ENCODE assay signal across 26 cellular contexts in the genomic region with DNA sequence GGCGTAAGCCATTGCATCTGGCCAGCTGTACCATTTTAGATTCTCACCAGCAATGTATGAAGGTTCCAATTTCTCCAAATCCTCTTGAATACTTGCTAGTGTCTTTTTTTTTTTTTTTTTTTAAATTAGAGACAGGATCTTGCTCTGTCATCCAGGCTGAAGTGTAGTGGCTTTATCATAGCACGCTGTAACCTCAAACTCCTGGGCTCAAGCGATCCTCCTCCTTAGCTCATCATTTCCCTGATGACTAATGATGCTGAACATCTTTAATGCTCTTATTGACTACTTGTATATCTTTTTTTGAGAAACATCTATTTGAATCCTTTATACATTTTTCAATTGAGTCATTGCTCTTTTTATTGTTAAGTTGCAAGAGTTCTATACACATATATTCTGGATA.
"Had no signal": no experiment of that assay in that cellular context is flagged by ENCODE, and none has a peak within 500 bp of the region (broad histone marks: within the 10 kb centered on the region; RNA-seq: fewer than 3 reads in every experiment).

No MANE protein-coding gene starts in this region.

- H3K27me3 Mint-ChIP-seq: activated CD4-positive, alpha-beta T cell treated with anti-CD3 and anti-CD28 coated beads, Interleukin-2, amount 10 ng/mL, durations not matched to agents 24 days and 14 days; activated CD8-positive, alpha-beta T cell treated with anti-CD3 and anti-CD28 coated beads for 36 hours; activated naive CD8-positive, alpha-beta T cell treated with anti-CD3 and anti-CD28 coated beads, Interleukin-2, amount 10 ng/mL, durations not matched to agents 7 days and 5 days; activated T-helper 17 cell treated with anti-CD3 and anti-CD28 coated beads, Interleukin-2, amount 50 U/mL, for 72 hours; memory B cell; naive thymus-derived CD4-positive, alpha-beta T cell had no signal

- H3K27me3 ChIP-seq: body of pancreas, colonic mucosa, gastroesophageal sphincter, tibial artery, uterus had no signal

- H3K4me1 Mint-ChIP-seq: activated CD4-positive, alpha-beta T cell treated with anti-CD3 and anti-CD28 coated beads, Interleukin-2, amount 10 ng/mL, durations not matched to agents 24 days and 14 days; activated naive CD8-positive, alpha-beta T cell treated with anti-CD3 and anti-CD28 coated beads, Interleukin-2, amount 10 ng/mL, durations not matched to agents 7 days and 5 days; endodermal cell had no signal

- H3K27ac ChIP-seq: body of pancreas, colonic mucosa, gastroesophageal sphincter, heart right ventricle, psoas muscle, skin epidermis, tibial artery, uterus had no signal

- H3K27ac Mint-ChIP-seq: activated CD4-positive, alpha-beta T cell treated with anti-CD3 and anti-CD28 coated beads, Interleukin-2, amount 10 ng/mL, durations not matched to agents 24 days and 14 days; activated CD8-positive, alpha-beta T cell treated with anti-CD3 and anti-CD28 coated beads for 36 hours; activated naive CD8-positive, alpha-beta T cell treated with anti-CD3 and anti-CD28 coated beads, Interleukin-2, amount 10 ng/mL, durations not matched to agents 7 days and 5 days; activated T-helper 17 cell treated with anti-CD3 and anti-CD28 coated beads, Interleukin-2, amount 50 U/mL, for 72 hours; endodermal cell; memory B cell; naive thymus-derived CD4-positive, alpha-beta T cell had no signal

- ATAC-seq: activated CD8-positive, alpha-beta T cell treated with anti-CD3 and anti-CD28 coated beads for 36 hours; activated T-helper 17 cell treated with anti-CD3 and anti-CD28 coated beads, Interleukin-2, amount 50 U/mL, for 72 hours; body of pancreas; esophagus mucosa; gastroesophageal sphincter; heart right ventricle; left ventricle myocardium superior; naive thymus-derived CD4-positive, alpha-beta T cell; psoas muscle; right cardiac atrium; stimulated activated naive CD8-positive, alpha-beta T cell treated with anti-CD3 and anti-CD28 coated beads, Interleukin-15, Interleukin-2, amounts not matched to agents 100 U/mL and 50 U/mL, for 24 hours had no signal

- DNase-seq: activated CD4-positive, alpha-beta T cell treated with anti-CD3 and anti-CD28 coated beads, Interleukin-2, amount 10 ng/mL, durations not matched to agents 24 days and 14 days; activated CD4-positive, CD25-positive, alpha-beta regulatory T cell; activated CD8-positive, alpha-beta T cell treated with anti-CD3 and anti-CD28 coated beads for 36 hours; activated naive CD4-positive, alpha-beta T cell treated with Interleukin-2 at 50 U/mL for 16 hours; activated naive CD8-positive, alpha-beta T cell treated with anti-CD3 and anti-CD28 coated beads, Interleukin-2, amount 10 ng/mL, durations not matched to agents 7 days and 5 days; activated T-cell treated with anti-CD3 and anti-CD28 coated beads, Interleukin-2, amount 50 U/mL, for 1 hour; body of pancreas; caudate nucleus; colonic mucosa; endodermal cell; heart right ventricle; kidney glomerular epithelial cell; left ventricle myocardium superior; naive thymus-derived CD4-positive, alpha-beta T cell; psoas muscle; right cardiac atrium; stimulated activated naive CD8-positive, alpha-beta T cell treated with anti-CD3 and anti-CD28 coated beads, Interleukin-15, Interleukin-2, amounts not matched to agents 100 U/mL and 50 U/mL, for 24 hours; substantia nigra; T-helper 2 cell; tibial artery; uterus had no signal

- H3K9me3 Mint-ChIP-seq: activated CD4-positive, alpha-beta T cell treated with anti-CD3 and anti-CD28 coated beads, Interleukin-2, amount 10 ng/mL, durations not matched to agents 24 days and 14 days; activated CD8-positive, alpha-beta T cell treated with anti-CD3 and anti-CD28 coated beads for 36 hours; activated naive CD8-positive, alpha-beta T cell treated with anti-CD3 and anti-CD28 coated beads, Interleukin-2, amount 10 ng/mL, durations not matched to agents 7 days and 5 days; memory B cell had no signal

- H3K4me3 Mint-ChIP-seq: activated CD4-positive, alpha-beta T cell treated with anti-CD3 and anti-CD28 coated beads, Interleukin-2, amount 10 ng/mL, durations not matched to agents 24 days and 14 days; activated CD8-positive, alpha-beta T cell treated with anti-CD3 and anti-CD28 coated beads for 36 hours; activated naive CD8-positive, alpha-beta T cell treated with anti-CD3 and anti-CD28 coated beads, Interleukin-2, amount 10 ng/mL, durations not matched to agents 7 days and 5 days; activated T-helper 17 cell treated with anti-CD3 and anti-CD28 coated beads, Interleukin-2, amount 50 U/mL, for 72 hours; endodermal cell; memory B cell; naive thymus-derived CD4-positive, alpha-beta T cell had no signal

- H3K9me3 ChIP-seq: body of pancreas, colonic mucosa, gastroesophageal sphincter, heart right ventricle, psoas muscle, tibial artery, uterus had no signal
